ENCODE assay signal across 9 cellular contexts in genomic region chr18:51537487-51537886, GRCh38.
A peak's percentile ranks its signal among the peaks of the same experiment; 100 is the strongest.
DNase-seq lines count a peak whose midpoint lies in the region; ATAC-seq and TF ChIP-seq lines count a peak whose summit lies in the region.
"Had no signal": no experiment of that assay in that cellular context is flagged by ENCODE, and none has a peak within 500 bp of the region (broad histone marks: within the 10 kb centered on the region; RNA-seq: fewer than 3 reads in every experiment).

No MANE protein-coding gene starts in this region.

- H3K4me3 ChIP-seq in NB4 (ENCODE audit: low read depth, low read length) (no peak overlapping the region), gastrocnemius medialis (no peak overlapping the region)

- H3K9me3 ChIP-seq in gastrocnemius medialis, result no peaks in the 10 kb centered on the region

- no peaks in the 10 kb centered on the region for H3K4me1 Mint-ChIP-seq in activated CD4-positive, alpha-beta memory T cell treated with anti-CD3 and anti-CD28 coated beads, Interleukin-2, amount 10 ng/mL, durations not matched to agents 7 days and 5 days

- TF ChIP-seq POLR2A in NB4 (IDR thresholded peaks at IDR 0.05; ENCODE audit: extremely low read depth, insufficient read length) (no peak), gastrocnemius medialis (IDR thresholded peaks at IDR 0.05) (no peak)

- ATAC-seq in GM21717 (IDR thresholded peaks at IDR 0.05; ENCODE audit: unreplicated experiment) (peak; percentile 91), gastrocnemius medialis (no peak), GM18909 (IDR thresholded peaks at IDR 0.05; ENCODE audit: poor library complexity, unreplicated experiment) (no peak)

- DNase-seq in D341Med (ENCODE audit: low spot score), result peak; percentile 50
- peak; percentile 60 for DNase-seq in NB4 (ENCODE audit: low read depth)
- peak; percentile 23 for DNase-seq in activated CD4-positive, alpha-beta memory T cell treated with anti-CD3 and anti-CD28 coated beads, Interleukin-2, amount 10 ng/mL, durations not matched to agents 7 days and 5 days
- DNase-seq in islet precursor cell, result peak; percentile 70
- no peak for DNase-seq in gastrocnemius medialis
- DNase-seq in ureter (ENCODE audit: low spot score), result no peak

- intact Hi-C loops in gastrocnemius medialis (cut with DNase I; ENCODE audit: low total_unique reads), result no loop called here

- CTCF ChIA-PET in activated CD4-positive, alpha-beta memory T cell treated with anti-CD3 and anti-CD28 coated beads, Interleukin-2, amount 10 ng/mL, durations not matched to agents 7 days and 5 days (lab: Charles Lee), result interaction anchor here (1.0 kb wide), 1 partner anchor 260 kb away, joined by 3 read pairs; no protein-coding TSS in a partner anchor

- in situ Hi-C loops in gastrocnemius medialis (cut with MboI; ENCODE audit: low sequenced_read_pairs in 4 of 4), result loop anchor here in 1 of 4 donors (25.0 kb wide), 1 partner anchor 425 kb away; no protein-coding TSS in a partner anchor

- H3K27ac ChIP-seq in gastrocnemius medialis, result no peak overlapping the region

- TF ChIP-seq CTCF in NB4 (IDR thresholded peaks at IDR 0.05; ENCODE audit: low read depth, low read length), result peak; percentile 12
- TF ChIP-seq CTCF in gastrocnemius medialis (IDR thresholded peaks at IDR 0.05 in 4 of 5, conservative IDR thresholded peaks at IDR 0.05 in 1 of 5), result no peak

- peaks cover 4% of the 10 kb centered on the region for H3K27me3 Mint-ChIP-seq in activated CD4-positive, alpha-beta memory T cell treated with anti-CD3 and anti-CD28 coated beads, Interleukin-2, amount 10 ng/mL, durations not matched to agents 7 days and 5 days

- H3K36me3 Mint-ChIP-seq in activated CD4-positive, alpha-beta memory T cell treated with anti-CD3 and anti-CD28 coated beads, Interleukin-2, amount 10 ng/mL, durations not matched to agents 7 days and 5 days (ENCODE audit: low read depth), result no peaks in the 10 kb centered on the region
- H3K36me3 Mint-ChIP-seq: activated naive CD8-positive, alpha-beta T cell had no signal

- H3K4me3 Mint-ChIP-seq in activated CD4-positive, alpha-beta memory T cell treated with anti-CD3 and anti-CD28 coated beads, Interleukin-2, amount 10 ng/mL, durations not matched to agents 7 days and 5 days, result no peak overlapping the region
- H3K4me3 Mint-ChIP-seq: activated naive CD8-positive, alpha-beta T cell had no signal

- no peaks in the 10 kb centered on the region for H3K9me3 Mint-ChIP-seq in activated CD4-positive, alpha-beta memory T cell treated with anti-CD3 and anti-CD28 coated beads, Interleukin-2, amount 10 ng/mL, durations not matched to agents 7 days and 5 days

- no peaks in the 10 kb centered on the region for H3K36me3 ChIP-seq in gastrocnemius medialis

- POLR2A ChIA-PET in activated CD4-positive, alpha-beta memory T cell treated with anti-CD3 and anti-CD28 coated beads, Interleukin-2, amount 10 ng/mL, durations not matched to agents 7 days and 5 days (lab: Charles Lee), result no interaction called here

- no peaks in the 10 kb centered on the region for H3K4me1 ChIP-seq in gastrocnemius medialis

- H3K27ac Mint-ChIP-seq in activated CD4-positive, alpha-beta memory T cell treated with anti-CD3 and anti-CD28 coated beads, Interleukin-2, amount 10 ng/mL, durations not matched to agents 7 days and 5 days, result no peak overlapping the region
- H3K27ac Mint-ChIP-seq: activated naive CD8-positive, alpha-beta T cell had no signal

- no peaks in the 10 kb centered on the region for H3K27me3 ChIP-seq in gastrocnemius medialis

Comparison
In these comparisons a context has a peak if more than half of its experiments do, and no peak if none do; other contexts are left out.
1. DNase-seq: peak in D341Med (single experiment), NB4 (single experiment), activated CD4-positive, alpha-beta memory T cell treated with anti-CD3 and anti-CD28 coated beads, Interleukin-2, amount 10 ng/mL, durations not matched to agents 7 days and 5 days (single experiment) and islet precursor cell (single experiment); none in gastrocnemius medialis (0 of 2) and ureter (single experiment).